In the genomic region with DNA sequence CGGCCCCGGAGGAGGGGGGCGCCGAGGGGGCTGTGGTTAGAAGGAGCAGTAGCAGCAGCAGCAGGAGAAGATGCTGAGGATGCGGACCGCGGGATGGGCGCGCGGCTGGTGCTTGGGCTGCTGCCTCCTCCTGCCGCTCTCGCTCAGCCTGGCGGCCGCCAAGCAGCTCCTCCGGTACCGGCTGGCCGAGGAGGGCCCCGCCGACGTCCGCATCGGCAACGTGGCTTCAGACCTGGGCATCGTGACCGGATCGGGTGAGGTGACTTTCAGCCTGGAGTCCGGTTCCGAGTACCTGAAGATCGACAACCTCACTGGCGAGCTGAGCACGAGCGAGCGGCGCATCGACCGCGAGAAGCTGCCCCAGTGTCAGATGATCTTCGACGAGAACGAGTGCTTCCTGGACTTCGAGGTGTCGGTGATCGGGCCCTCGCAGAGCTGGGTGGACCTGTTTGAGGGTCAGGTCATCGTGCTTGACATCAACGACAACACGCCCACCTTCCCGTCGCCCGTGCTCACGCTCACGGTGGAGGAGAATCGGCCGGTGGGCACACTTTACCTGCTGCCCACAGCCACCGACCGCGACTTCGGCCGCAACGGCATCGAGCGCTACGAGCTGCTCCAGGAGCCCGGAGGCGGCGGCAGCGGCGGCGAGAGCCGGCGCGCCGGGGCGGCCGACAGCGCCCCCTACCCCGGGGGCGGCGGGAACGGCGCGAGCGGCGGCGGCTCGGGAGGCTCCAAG, we compare ENCODE assay signal across 8 cellular contexts. TPM values are rescaled to one million over a fixed set of nuclear protein-coding genes. Genes with fewer than 3 reads are reported as not detected.
DNase-seq lines count a peak whose midpoint lies in the region; ATAC-seq, FAIRE-seq and TF ChIP-seq lines count a peak whose summit lies in the region.

No MANE protein-coding gene starts in this region.

- H3K27ac ChIP-seq in keratinocyte (ENCODE audit: control insufficient read depth, insufficient read depth, low read length) (peak overlapping the region; percentile 76), subcutaneous abdominal adipose tissue (ENCODE audit: low read depth, low read length) (no peak overlapping the region)

- dilution Hi-C loops in keratinocyte (cut with MboI; ENCODE audit: extremely low pct_ligation_motif_present, low sequenced_read_pairs) = no loop called here

- peaks cover 11% of the 10 kb centered on the region for H3K36me3 Mint-ChIP-seq in chondrocyte (ENCODE audit: low read depth)

- peaks cover 62% of the 10 kb centered on the region for H3K79me2 ChIP-seq in keratinocyte (ENCODE audit: control insufficient read depth, insufficient read depth, low read length)

- no peak for DNase-seq in AG09309 (ENCODE audit: low read depth)
- DNase-seq in HFF-Myc (ENCODE audit: extremely low read depth, low read depth) = no peak
- DNase-seq in chondrocyte (ENCODE audit: low spot score) = peak; percentile 91
- DNase-seq in keratinocyte (ENCODE audit: low read depth, low spot score) = no peak
- no peak for DNase-seq in activated gamma-delta T cell (lab: John Stamatoyannopoulos, UW)
- DNase-seq in GOT3 (lab: John Stamatoyannopoulos, UW) = no peak

- TF ChIP-seq CTCF in AG09309 (IDR thresholded peaks at IDR 0.05; ENCODE audit: control insufficient read depth, insufficient read depth, low read depth, low read length, missing control alignments) = no peak
- no peak for TF ChIP-seq CTCF in HFF-Myc (IDR thresholded peaks at IDR 0.05; ENCODE audit: low read depth, low read length, missing control alignments)
- peak; percentile 75 for TF ChIP-seq CTCF in chondrocyte (IDR thresholded peaks at IDR 0.05)
- peak in 1 of 3 experiments; percentile 8 for TF ChIP-seq CTCF in keratinocyte (optimal IDR thresholded peaks at IDR 0.05 in 1 of 3, IDR thresholded peaks at IDR 0.05 in 1 of 3, conservative IDR thresholded peaks at IDR 0.05 in 1 of 3; ENCODE audit: extremely low read depth in 1 of 3, insufficient read depth in 2 of 3, low read length in 3 of 3)

- peak overlapping the region; percentile 84 for H3K27ac Mint-ChIP-seq in chondrocyte (ENCODE audit: unreplicated experiment)

- FAIRE-seq in keratinocyte (lab: Jason Lieb, UNC) = no peak

- H2AFZ ChIP-seq in keratinocyte (ENCODE audit: control insufficient read depth, low read length) = peak overlapping the region; percentile 88

- H3K9me1 ChIP-seq in keratinocyte (ENCODE audit: control insufficient read depth, extremely low read depth, insufficient read depth, low read length) = no peaks in the 10 kb centered on the region

- H3K9me3 ChIP-seq in keratinocyte (ENCODE audit: control insufficient read depth, low read depth, low read length) = no peaks in the 10 kb centered on the region
- H3K9me3 ChIP-seq in subcutaneous abdominal adipose tissue (ENCODE audit: control insufficient read depth in 5 of 5, low read length in 5 of 5) = no peaks in the 10 kb centered on the region

- peaks cover 39% of the 10 kb centered on the region for H3K4me1 Mint-ChIP-seq in chondrocyte (ENCODE audit: low read depth)

- peak overlapping the region; percentile 89 for H3K4me2 ChIP-seq in keratinocyte (ENCODE audit: control insufficient read depth, extremely low read depth, insufficient read depth, low read depth, low read length)

- peak overlapping the region; percentile 95 for H3K4me3 Mint-ChIP-seq in chondrocyte (ENCODE audit: unreplicated experiment)

- peak overlapping the region; percentile 95 for H3K4me3 ChIP-seq in AG09309 (ENCODE audit: control insufficient read depth, low read depth, low read length)
- H3K4me3 ChIP-seq in HFF-Myc (replicated peaks; ENCODE audit: low read depth, low read length) = peak overlapping the region; percentile 9; the same call in 1 of the 2 replicates
- H3K4me3 ChIP-seq in keratinocyte (ENCODE audit: control insufficient read depth in 2 of 3, extremely low read depth in 1 of 3, insufficient read depth in 2 of 3, low read depth in 1 of 3, low read length in 3 of 3) = peak overlapping the region; percentile 57 to 97 (median 77)
- peak overlapping the region; percentile 26 to 80 (median 75) for H3K4me3 ChIP-seq in subcutaneous abdominal adipose tissue (ENCODE audit: low read depth in 1 of 5, low read length in 5 of 5)

- H4K20me1 ChIP-seq in keratinocyte (ENCODE audit: control insufficient read depth, extremely low read depth, insufficient read depth, low read length) = peaks cover 3% of the 10 kb centered on the region

- H3K27me3 ChIP-seq in keratinocyte (ENCODE audit: control insufficient read depth, extremely low read depth, insufficient read depth, low read length) (no peaks in the 10 kb centered on the region), subcutaneous abdominal adipose tissue (ENCODE audit: control insufficient read depth in 5 of 5, insufficient read depth in 4 of 5, low read length in 5 of 5) (peaks cover 0 to 46% (median 27%) of the 10 kb centered on the region in 5 donors)

- peaks cover 2 to 6% of the 10 kb centered on the region in 2 experiments for H3K36me3 ChIP-seq in keratinocyte (ENCODE audit: control insufficient read depth in 2 of 2, extremely low read depth in 1 of 2, insufficient read depth in 2 of 2, low read length in 2 of 2)
- no peaks in the 10 kb centered on the region for H3K36me3 ChIP-seq in subcutaneous abdominal adipose tissue (ENCODE audit: control insufficient read depth in 5 of 5, insufficient read depth in 5 of 5, low read length in 5 of 5)

- H3K4me1 ChIP-seq in keratinocyte (ENCODE audit: control insufficient read depth, extremely low read depth, insufficient read depth, low read length) (peaks cover 15% of the 10 kb centered on the region), subcutaneous abdominal adipose tissue (ENCODE audit: control insufficient read depth in 5 of 5, insufficient read depth in 5 of 5, low read length in 5 of 5) (peaks cover 2 to 79% (median 58%) of the 10 kb centered on the region in 5 donors)

- H3K27me3 Mint-ChIP-seq in chondrocyte (ENCODE audit: low read depth) = no peaks in the 10 kb centered on the region

- no peaks in the 10 kb centered on the region for H3K9me3 Mint-ChIP-seq in chondrocyte (ENCODE audit: low read depth)

- H3K9ac ChIP-seq in keratinocyte (ENCODE audit: control insufficient read depth, extremely low read depth, insufficient read depth, low read length) (peak overlapping the region; percentile 81), subcutaneous abdominal adipose tissue (ENCODE audit: low read length in 5 of 5) (peak overlapping the region in 2 of 5 donors; percentile 23 to 56)

- ATAC-seq in GM19023 (IDR thresholded peaks at IDR 0.05; ENCODE audit: unreplicated experiment) = no peak

RNA-seq across cellular contexts. Expression of gene PCDH7, which starts 1.4 kb away (rescaled TPM):
- 70.3 to 141 TPM (median 72.3 TPM) in 3 replicates for total RNA-seq in chondrocyte
- 28.1 to 38.5 TPM (median 30.1 TPM) in 3 replicates for polyA plus RNA-seq in keratinocyte
- 7.7 TPM for polyA plus RNA-seq in keratinocyte (2011; ENCODE audit: low read depth)
- 11.5 and 14.8 TPM in 2 replicates for polyA plus RNA-seq in keratinocyte (2011; cell fraction: cytosol; rRNA removed)
- 66.4 and 68.4 TPM in 2 replicates for polyA plus RNA-seq in keratinocyte (2011; cell fraction: nucleus; rRNA removed)
- 8.7 and 30.7 TPM in 2 replicates for polyA plus RNA-seq in keratinocyte (2012; ENCODE audit: low replicate concordance)
- polyA minus RNA-seq in keratinocyte = 88.0 to 111 TPM (median 93.2 TPM) in 3 replicates
- polyA minus RNA-seq in keratinocyte (2011; cell fraction: cytosol; rRNA and poly(A)+ RNA removed) = 32.0 TPM
- 131 and 201 TPM in 2 replicates for polyA minus RNA-seq in keratinocyte (2011; cell fraction: nucleus; rRNA and poly(A)+ RNA removed)

Comparison
In these comparisons a context has a peak if more than half of its experiments do, and no peak if none do; other contexts are left out.
1. H3K4me3 ChIP-seq: peak in every context shown above with its lines; median percentile 95 in AG09309; 77 in keratinocyte; 75 in subcutaneous abdominal adipose tissue; 9 in HFF-Myc.